8 cellular contexts compared by ENCODE assay signal in genomic region chr6:56766806-56767178, GRCh38.
DNase-seq lines count a peak whose midpoint lies in the region; ATAC-seq and TF ChIP-seq lines count a peak whose summit lies in the region.

No MANE protein-coding gene starts in this region.

- H3K4me3 ChIP-seq in BE2C (ENCODE audit: low read depth, low read length), result no peak overlapping the region

- ATAC-seq in GM18858 (IDR thresholded peaks at IDR 0.05; ENCODE audit: unreplicated experiment), result peak; percentile 88

- no peaks in the 10 kb centered on the region for H3K9me3 ChIP-seq in BE2C

- POLR2A ChIA-PET in activated CD4-positive, alpha-beta memory T cell treated with anti-CD3 and anti-CD28 coated beads for 36 hours (lab: Charles Lee), result no interaction called here

- CTCF ChIA-PET in activated CD4-positive, alpha-beta memory T cell treated with anti-CD3 and anti-CD28 coated beads for 36 hours (lab: Charles Lee), result no interaction called here

- DNase-seq in HFFc6 (peak; percentile 86), LHCN-M2 (ENCODE audit: low read depth) (peak; percentile 88), mesothelial cell of epicardium (ENCODE audit: low spot score in 2 of 2, unreplicated experiment in 2 of 2) (no peak), T-helper 2 cell (no peak), BE2C (no peak), pons (ENCODE audit: low spot score) (no peak)
- DNase-seq in activated CD4-positive, alpha-beta memory T cell treated with anti-CD3 and anti-CD28 coated beads for 36 hours, result no peak

- H3K9me3 Mint-ChIP-seq in HFFc6 (no peaks in the 10 kb centered on the region), mesothelial cell of epicardium (no peaks in the 10 kb centered on the region)
- no peaks in the 10 kb centered on the region for H3K9me3 Mint-ChIP-seq in activated CD4-positive, alpha-beta memory T cell treated with anti-CD3 and anti-CD28 coated beads for 36 hours

- TF ChIP-seq CTCF in HFFc6 (IDR thresholded peaks at IDR 0.05) (no peak), mesothelial cell of epicardium (IDR thresholded peaks at IDR 0.05; ENCODE audit: unreplicated experiment) (no peak), BE2C (IDR thresholded peaks at IDR 0.05; ENCODE audit: low read depth, low read length) (no peak)

- H3K36me3 Mint-ChIP-seq in HFFc6 (ENCODE audit: low read depth), result peaks cover 8% of the 10 kb centered on the region; the same call in 1 of the 2 replicates
- H3K36me3 Mint-ChIP-seq in mesothelial cell of epicardium, result no peaks in the 10 kb centered on the region
- no peaks in the 10 kb centered on the region for H3K36me3 Mint-ChIP-seq in activated CD4-positive, alpha-beta memory T cell treated with anti-CD3 and anti-CD28 coated beads for 36 hours

- H3K4me1 ChIP-seq in BE2C, result peaks cover 7% of the 10 kb centered on the region; the same call in 1 of the 2 replicates

- no peaks in the 10 kb centered on the region for H3K27me3 ChIP-seq in BE2C

- H3K27me3 Mint-ChIP-seq in HFFc6 (ENCODE audit: insufficient read depth) (no peaks in the 10 kb centered on the region), mesothelial cell of epicardium (ENCODE audit: low read depth) (no peaks in the 10 kb centered on the region)
- no peaks in the 10 kb centered on the region for H3K27me3 Mint-ChIP-seq in activated CD4-positive, alpha-beta memory T cell treated with anti-CD3 and anti-CD28 coated beads for 36 hours

- H3K27ac Mint-ChIP-seq in HFFc6, result peak overlapping the region; percentile 83
- H3K27ac Mint-ChIP-seq in mesothelial cell of epicardium, result peak overlapping the region; percentile 50
- no peak overlapping the region for H3K27ac Mint-ChIP-seq in activated CD4-positive, alpha-beta memory T cell treated with anti-CD3 and anti-CD28 coated beads for 36 hours

- peak overlapping the region; percentile 68 for H3K4me3 Mint-ChIP-seq in HFFc6
- no peak overlapping the region for H3K4me3 Mint-ChIP-seq in mesothelial cell of epicardium
- no peak overlapping the region for H3K4me3 Mint-ChIP-seq in activated CD4-positive, alpha-beta memory T cell treated with anti-CD3 and anti-CD28 coated beads for 36 hours

- no peaks in the 10 kb centered on the region for H3K36me3 ChIP-seq in BE2C

- H3K4me1 Mint-ChIP-seq in HFFc6 (ENCODE audit: low read depth), result peaks cover 94% of the 10 kb centered on the region
- peaks cover 30% of the 10 kb centered on the region for H3K4me1 Mint-ChIP-seq in mesothelial cell of epicardium
- no peaks in the 10 kb centered on the region for H3K4me1 Mint-ChIP-seq in activated CD4-positive, alpha-beta memory T cell treated with anti-CD3 and anti-CD28 coated beads for 36 hours (ENCODE audit: low read depth)

- intact Hi-C loops in activated CD4-positive, alpha-beta memory T cell treated with anti-CD3 and anti-CD28 coated beads for 36 hours (cut with micrococcal nuclease), result no loop called here

Comparison
In these comparisons a context has a peak if more than half of its experiments do, and no peak if none do; other contexts are left out.
1. DNase-seq: peak in HFFc6 (single experiment) and LHCN-M2 (single experiment); none in mesothelial cell of epicardium (0 of 2), activated CD4-positive, alpha-beta memory T cell treated with anti-CD3 and anti-CD28 coated beads for 36 hours (single experiment), T-helper 2 cell (0 of 5), BE2C (single experiment) and pons (single experiment).